22 cellular contexts compared by ENCODE assay signal in genomic region chr3:49659756-49660155, GRCh38. TPM values are rescaled to one million over a fixed set of nuclear protein-coding genes. Genes with fewer than 3 reads are reported as not detected.
"Had no signal": no experiment of that assay in that cellular context is flagged by ENCODE, and none has a peak within 500 bp of the region (broad histone marks: within the 10 kb centered on the region; RNA-seq: fewer than 3 reads in every experiment).

No MANE protein-coding gene starts in this region.

- DNase-seq: effector CD8-positive, alpha-beta T cell; foreskin melanocyte; heart left ventricle; hippocampal formation; left colon; mammary epithelial cell; naive thymus-derived CD8-positive, alpha-beta T cell; sigmoid colon; stimulated activated CD4-positive, alpha-beta T cell treated with anti-CD3 and anti-CD28 coated beads, Interleukin-2, amount 100 ng/mL, for 24 hours; stimulated activated CD4-positive, alpha-beta T cell treated with anti-CD3 and anti-CD28 coated beads, Interleukin-4, amount 100 ng/mL, for 4 hours; stimulated activated naive B cell treated with anti-CD40 and anti-IgM and Interleukin-4, amounts not matched to agents 10 μg/mL and 1 μg/mL and 100 μg/mL, for 72 hours; trophoblast cell had no signal

- H3K4me3 ChIP-seq: coronary artery, heart left ventricle, right atrium auricular region, sigmoid colon, skin epidermis had no signal

- H3K9me3 ChIP-seq: heart left ventricle, right atrium auricular region, sigmoid colon had no signal

- H3K27ac Mint-ChIP-seq: naive thymus-derived CD8-positive, alpha-beta T cell; stimulated activated naive B cell treated with anti-CD40 and anti-IgM and Interleukin-4, amounts not matched to agents 10 μg/mL and 1 μg/mL and 100 μg/mL, for 72 hours had no signal

- H3K4me1 ChIP-seq: heart left ventricle, right atrium auricular region, sigmoid colon had no signal

- H3K4me1 Mint-ChIP-seq: naive thymus-derived CD8-positive, alpha-beta T cell had no signal

- H3K27me3 ChIP-seq: heart left ventricle, right atrium auricular region had no signal

- H3K27ac ChIP-seq: coronary artery, heart left ventricle, right atrium auricular region, sigmoid colon, skin epidermis had no signal

- FAIRE-seq: urothelium cell line had no signal

- H3K36me3 ChIP-seq: heart left ventricle, right atrium auricular region, sigmoid colon had no signal

- H3K4me3 Mint-ChIP-seq: naive thymus-derived CD8-positive, alpha-beta T cell; stimulated activated naive B cell treated with anti-CD40 and anti-IgM and Interleukin-4, amounts not matched to agents 10 μg/mL and 1 μg/mL and 100 μg/mL, for 72 hours had no signal

- H3K9me3 Mint-ChIP-seq: naive thymus-derived CD8-positive, alpha-beta T cell; stimulated activated naive B cell treated with anti-CD40 and anti-IgM and Interleukin-4, amounts not matched to agents 10 μg/mL and 1 μg/mL and 100 μg/mL, for 72 hours had no signal

- ATAC-seq: heart left ventricle; left colon; naive thymus-derived CD8-positive, alpha-beta T cell had no signal

RNA-seq across cellular contexts. Expression of gene AMIGO3, which starts 59.7 kb away (rescaled TPM):
- total RNA-seq: dermis microvascular lymphatic vessel endothelial cell, kidney epithelial cell, left colon, liver, mesenteric fat pad, osteocyte, posterior vena cava had no signal
- polyA plus RNA-seq: mammary epithelial cell had no signal
